Comparison of ENCODE assay signal across 11 cellular contexts in the genomic region with DNA sequence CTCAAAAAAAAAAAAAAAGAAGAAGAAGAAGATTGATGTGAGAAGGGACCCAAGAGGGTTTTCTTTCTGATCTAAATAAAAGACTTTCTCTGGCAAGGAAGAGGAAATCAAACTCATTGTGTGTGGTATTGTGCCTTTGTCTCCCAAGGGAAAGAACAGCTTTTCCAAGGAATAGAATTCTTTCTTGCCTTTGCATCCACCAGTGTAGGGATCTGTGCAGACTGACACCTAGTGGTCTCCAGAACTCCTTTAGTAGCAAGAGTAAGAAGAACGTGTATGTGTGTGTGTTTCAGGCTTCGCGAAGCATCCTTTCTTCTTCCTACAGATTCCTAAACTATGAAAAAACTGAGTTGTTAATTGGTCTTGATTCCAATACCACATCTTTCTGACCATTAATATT. TPM values are rescaled to one million over a fixed set of nuclear protein-coding genes. Genes with fewer than 3 reads are reported as not detected.
DNase-seq lines count a peak whose midpoint lies in the region; ATAC-seq and TF ChIP-seq lines count a peak whose summit lies in the region.
"Had no signal": no experiment of that assay in that cellular context is flagged by ENCODE, and none has a peak within 500 bp of the region (broad histone marks: within the 10 kb centered on the region; RNA-seq: fewer than 3 reads in every experiment).

No MANE protein-coding gene starts in this region.

- H3K9me2 ChIP-seq in DOHH2 (replicated peaks; ENCODE audit: control insufficient read depth, low read length) = no peaks in the 10 kb centered on the region

- H3K36me3 Mint-ChIP-seq in endodermal cell (ENCODE audit: low read depth) (peaks cover 9% of the 10 kb centered on the region), nephron progenitor cell (ENCODE audit: low read depth) (no peaks in the 10 kb centered on the region)
- no peaks in the 10 kb centered on the region for H3K36me3 Mint-ChIP-seq in effector memory CD8-positive, alpha-beta T cell (ENCODE audit: insufficient read depth)

- no peak overlapping the region for H3K9ac ChIP-seq in endodermal cell (ENCODE audit: extremely low read depth, low read length, poor library complexity, severe bottlenecking)

- H3K36me3 ChIP-seq in DOHH2 (ENCODE audit: control insufficient read depth, low read length) (no peaks in the 10 kb centered on the region), endodermal cell (ENCODE audit: control insufficient read depth, insufficient read depth, low read length) (no peaks in the 10 kb centered on the region)
- H3K36me3 ChIP-seq: pancreas had no signal

- H3K4me1 Mint-ChIP-seq in endodermal cell = no peaks in the 10 kb centered on the region
- no peaks in the 10 kb centered on the region for H3K4me1 Mint-ChIP-seq in nephron progenitor cell
- peaks cover 0 to 7% of the 10 kb centered on the region in 2 donors for H3K4me1 Mint-ChIP-seq in effector memory CD8-positive, alpha-beta T cell (ENCODE audit: low read depth in 2 of 2)

- no peaks in the 10 kb centered on the region for H3K4me1 ChIP-seq in DOHH2 (ENCODE audit: control insufficient read depth, low read length)
- H3K4me1 ChIP-seq in endodermal cell (ENCODE audit: control insufficient read depth, insufficient read depth, low read length) = no peaks in the 10 kb centered on the region
- H3K4me1 ChIP-seq: pancreas had no signal

- H3K4me3 ChIP-seq in DOHH2 (ENCODE audit: low read length) = no peak overlapping the region
- no peak overlapping the region for H3K4me3 ChIP-seq in endodermal cell (ENCODE audit: low read length)
- H3K4me3 ChIP-seq: pancreas had no signal

- no peaks in the 10 kb centered on the region for H3F3A ChIP-seq in DOHH2 (ENCODE audit: control insufficient read depth, insufficient read depth)

- DNase-seq in NCI-H226 (peak; percentile 29), endodermal cell (no peak), nephron progenitor cell (no peak), NOMO-1 (lab: John Stamatoyannopoulos, UW; ENCODE audit: unreplicated experiment in 2 of 2) (no peak)
- DNase-seq in effector memory CD8-positive, alpha-beta T cell = no peak
- DNase-seq: NCI-H510A, pancreas had no signal

- H3K9me3 Mint-ChIP-seq in endodermal cell = peaks cover 27% of the 10 kb centered on the region
- peaks cover 20% of the 10 kb centered on the region for H3K9me3 Mint-ChIP-seq in nephron progenitor cell
- peaks cover 0 to 2% of the 10 kb centered on the region in 2 donors for H3K9me3 Mint-ChIP-seq in effector memory CD8-positive, alpha-beta T cell

- H4K20me1 ChIP-seq in DOHH2 (ENCODE audit: control insufficient read depth, insufficient read depth, low read depth, low read length) = no peaks in the 10 kb centered on the region

- H3K27ac ChIP-seq in DOHH2 (ENCODE audit: low read depth, low read length) (no peak overlapping the region), endodermal cell (ENCODE audit: low read depth, low read length) (no peak overlapping the region)
- H3K27ac ChIP-seq: pancreas had no signal

- peaks cover 4% of the 10 kb centered on the region; the same call in 1 of the 2 replicates for H3K27me3 ChIP-seq in DOHH2 (ENCODE audit: control insufficient read depth, low read length)
- no peaks in the 10 kb centered on the region for H3K27me3 ChIP-seq in endodermal cell (ENCODE audit: control insufficient read depth, insufficient read depth, low read length, poor library complexity, severe bottlenecking)
- H3K27me3 ChIP-seq: pancreas had no signal

- no peak overlapping the region for H3K4me3 Mint-ChIP-seq in endodermal cell
- H3K4me3 Mint-ChIP-seq in nephron progenitor cell = no peak overlapping the region
- no peak overlapping the region for H3K4me3 Mint-ChIP-seq in effector memory CD8-positive, alpha-beta T cell
- H3K4me3 Mint-ChIP-seq: activated naive CD8-positive, alpha-beta T cell had no signal

- H3K9me3 ChIP-seq in DOHH2 (ENCODE audit: control insufficient read depth, insufficient read depth, low read length) = no peaks in the 10 kb centered on the region
- peaks cover 14% of the 10 kb centered on the region for H3K9me3 ChIP-seq in endodermal cell (ENCODE audit: control insufficient read depth, low read length)
- H3K9me3 ChIP-seq: pancreas had no signal

- peaks cover 1% of the 10 kb centered on the region for H3K27me3 Mint-ChIP-seq in endodermal cell (ENCODE audit: insufficient read depth)
- peaks cover 4% of the 10 kb centered on the region for H3K27me3 Mint-ChIP-seq in nephron progenitor cell (ENCODE audit: low read depth, poor library complexity)
- H3K27me3 Mint-ChIP-seq in effector memory CD8-positive, alpha-beta T cell = no peaks in the 10 kb centered on the region

- H3K27ac Mint-ChIP-seq in endodermal cell (no peak overlapping the region), nephron progenitor cell (no peak overlapping the region)
- no peak overlapping the region for H3K27ac Mint-ChIP-seq in effector memory CD8-positive, alpha-beta T cell
- H3K27ac Mint-ChIP-seq: activated naive CD8-positive, alpha-beta T cell had no signal

- no peaks in the 10 kb centered on the region for H3K79me2 ChIP-seq in DOHH2 (ENCODE audit: control insufficient read depth, low read length)

- 83% methylated on average over 3 of the region's 3 CpGs; no CpG with 5 or more reads in 1 of the 2 experiments for WGBS in endodermal cell (ENCODE audit: insufficient coverage in 1 of 2, insufficient read length in 1 of 2), 2 experiments

- H3K4me2 ChIP-seq in DOHH2 (ENCODE audit: low read length) = no peak overlapping the region

- ATAC-seq in GM18870 (IDR thresholded peaks at IDR 0.05; ENCODE audit: unreplicated experiment) (no peak), GM19035 (IDR thresholded peaks at IDR 0.05; ENCODE audit: unreplicated experiment) (no peak)
- no peak for ATAC-seq in effector memory CD8-positive, alpha-beta T cell (replicated peaks)

- TF ChIP-seq CTCF in DOHH2 (IDR thresholded peaks at IDR 0.05; ENCODE audit: low read depth, low read length, poor library complexity, severe bottlenecking) = peak; percentile 20
- TF ChIP-seq CTCF in endodermal cell (conservative IDR thresholded peaks at IDR 0.05) = peak; percentile 78
- peak; percentile 43 for TF ChIP-seq CTCF in nephron progenitor cell (IDR thresholded peaks at IDR 0.05)

RNA-seq across cellular contexts. Expression of a gene that starts 33.5 kb away (rescaled TPM):
- total RNA-seq in endodermal cell = 10 to 100 TPM; 26.7 to 26.9 TPM
- polyA plus RNA-seq in endodermal cell (2013, experiment 1 of 2) = 14.9 TPM
- 15.4 TPM for polyA plus RNA-seq in endodermal cell (2013, experiment 2 of 2)

Comparison
In these comparisons a context has a peak if more than half of its experiments do, and no peak if none do; other contexts are left out.
1. CTCF ChIP-seq: peak in every context shown above with its lines; median percentile 78 in endodermal cell; 43 in nephron progenitor cell; 20 in DOHH2.